12 cellular contexts compared by ENCODE assay signal in genomic region chr1:174153085-174153824, GRCh38. TPM values are rescaled to one million over a fixed set of nuclear protein-coding genes. Genes with fewer than 3 reads are reported as not detected.
DNase-seq lines count a peak whose midpoint lies in the region; ATAC-seq, FAIRE-seq and TF ChIP-seq lines count a peak whose summit lies in the region.
"Had no signal": no experiment of that assay in that cellular context is flagged by ENCODE, and none has a peak within 500 bp of the region (broad histone marks: within the 10 kb centered on the region; RNA-seq: fewer than 3 reads in every experiment).

No MANE protein-coding gene starts in this region.

- DNase-seq in DMS53 treated with DMSO at 0.1 percent for 48 hours (lab: John Stamatoyannopoulos, UW; ENCODE audit: unreplicated experiment) (peak; percentile 69), GM19239 (ENCODE audit: insufficient read length, low spot score) (no peak), endodermal cell (no peak), left cardiac atrium (no peak), uterus (no peak), Ammon's horn (ENCODE audit: low spot score) (no peak), urothelium cell line (ENCODE audit: low spot score) (no peak)
- DNase-seq: activated CD4-positive, alpha-beta T cell treated with anti-CD3 and anti-CD28 coated beads for 4 hours; GF-D8; NCI-H524 treated with DMSO at 0.1 percent for 48 hours had no signal

- H4K20me1 ChIP-seq in OCI-LY1 (ENCODE audit: insufficient read depth, low read length), result no peaks in the 10 kb centered on the region

- peak overlapping the region; percentile 16; the same call in 1 of the 2 replicates for H2AFZ ChIP-seq in OCI-LY1 (ENCODE audit: low read length)
- H2AFZ ChIP-seq: hepatocyte had no signal

- TF ChIP-seq CTCF in OCI-LY1 (IDR thresholded peaks at IDR 0.05; ENCODE audit: low read length), result no peak
- TF ChIP-seq CTCF in endodermal cell (conservative IDR thresholded peaks at IDR 0.05), result peak; percentile 12
- TF ChIP-seq CTCF in uterus (IDR thresholded peaks at IDR 0.05), result no peak

- WGBS in endodermal cell (ENCODE audit: insufficient coverage in 1 of 2, insufficient read length in 1 of 2), 2 experiments, result 76 to 87% methylated on average over 2 to 3 of the region's 5 CpGs

- H3K9me3 Mint-ChIP-seq in endodermal cell, result peaks cover 8% of the 10 kb centered on the region

- H3K27me3 ChIP-seq in OCI-LY1 (ENCODE audit: insufficient read depth, low read length) (no peaks in the 10 kb centered on the region), endodermal cell (ENCODE audit: control insufficient read depth, insufficient read depth, low read length, poor library complexity, severe bottlenecking) (no peaks in the 10 kb centered on the region), uterus (no peaks in the 10 kb centered on the region)
- H3K27me3 ChIP-seq: hepatocyte had no signal

- H3K9ac ChIP-seq in OCI-LY1 (ENCODE audit: low read length) (no peak overlapping the region), endodermal cell (ENCODE audit: extremely low read depth, low read length, poor library complexity, severe bottlenecking) (no peak overlapping the region)

- no peak for TF ChIP-seq POLR2A in uterus (IDR thresholded peaks at IDR 0.05)

- no peak overlapping the region for H3K27ac ChIP-seq in OCI-LY1 (ENCODE audit: low read depth, low read length, poor library complexity, severe bottlenecking)
- H3K27ac ChIP-seq in endodermal cell (ENCODE audit: low read depth, low read length), result no peak overlapping the region
- no peak overlapping the region for H3K27ac ChIP-seq in uterus
- H3K27ac ChIP-seq: hepatocyte had no signal

- no peaks in the 10 kb centered on the region for H3F3A ChIP-seq in OCI-LY1 (ENCODE audit: insufficient read depth, low read length)

- no peaks in the 10 kb centered on the region for H3K79me2 ChIP-seq in OCI-LY1 (ENCODE audit: insufficient read depth, low read length)
- H3K79me2 ChIP-seq: hepatocyte had no signal

- peak; percentile 77 for FAIRE-seq in GM19239 (lab: Jason Lieb, UNC)
- FAIRE-seq in urothelium cell line (lab: Jason Lieb, UNC), result no peak

- no peak overlapping the region for H3K27ac Mint-ChIP-seq in endodermal cell

- no peaks in the 10 kb centered on the region for H3K9me2 ChIP-seq in OCI-LY1 (ENCODE audit: low read depth, low read length)

- no peaks in the 10 kb centered on the region for H3K9me3 ChIP-seq in OCI-LY1 (ENCODE audit: low read length)
- no peaks in the 10 kb centered on the region for H3K9me3 ChIP-seq in endodermal cell (ENCODE audit: control insufficient read depth, low read length)
- no peaks in the 10 kb centered on the region for H3K9me3 ChIP-seq in uterus

- no peak for ATAC-seq in left cardiac atrium

- H3K4me3 Mint-ChIP-seq in endodermal cell, result no peak overlapping the region

- H3K27me3 Mint-ChIP-seq in endodermal cell (ENCODE audit: insufficient read depth), result peaks cover 2% of the 10 kb centered on the region

- H3K4me2 ChIP-seq in OCI-LY1 (ENCODE audit: low read length), result no peak overlapping the region
- H3K4me2 ChIP-seq: hepatocyte had no signal

- H3K4me3 ChIP-seq in OCI-LY1 (ENCODE audit: low read depth, low read length, poor library complexity, severe bottlenecking) (no peak overlapping the region), endodermal cell (ENCODE audit: low read length) (no peak overlapping the region), uterus (no peak overlapping the region)
- H3K4me3 ChIP-seq: hepatocyte had no signal

- H3K4me1 Mint-ChIP-seq in endodermal cell, result peaks cover 18% of the 10 kb centered on the region

- H3K36me3 Mint-ChIP-seq in endodermal cell (ENCODE audit: low read depth), result no peaks in the 10 kb centered on the region

- no peaks in the 10 kb centered on the region for H3K36me3 ChIP-seq in OCI-LY1 (ENCODE audit: insufficient read depth, low read length)
- no peaks in the 10 kb centered on the region for H3K36me3 ChIP-seq in endodermal cell (ENCODE audit: control insufficient read depth, insufficient read depth, low read length)
- no peaks in the 10 kb centered on the region for H3K36me3 ChIP-seq in uterus

- intact Hi-C loops in left cardiac atrium (cut with DNase I), result no loop called here
- intact Hi-C loops in uterus (cut with DNase I; ENCODE audit: low total_unique reads), result no loop called here

- H3K4me1 ChIP-seq in OCI-LY1 (ENCODE audit: insufficient read depth, low read length, severe bottlenecking) (peaks cover 30% of the 10 kb centered on the region), endodermal cell (ENCODE audit: control insufficient read depth, insufficient read depth, low read length) (peaks cover 8% of the 10 kb centered on the region), uterus (no peaks in the 10 kb centered on the region)

RNA-seq across cellular contexts. Expression of gene RABGAP1L, which starts 6.1 kb away (rescaled TPM):
- total RNA-seq in endodermal cell, result 10 to 100 TPM; 32.5 to 36.9 TPM
- polyA plus RNA-seq in endodermal cell (2013, experiment 1 of 2), result 16.0 TPM
- 12.8 TPM for polyA plus RNA-seq in endodermal cell (2013, experiment 2 of 2)
- 100 to 1,000 TPM; 134 to 145 TPM for total RNA-seq in left cardiac atrium
- total RNA-seq in uterus, result 10 to 100 TPM; 19.1 to 93.7 (median 35.1) TPM
